ENCODE assay signal across 8 cellular contexts in the genomic region with DNA sequence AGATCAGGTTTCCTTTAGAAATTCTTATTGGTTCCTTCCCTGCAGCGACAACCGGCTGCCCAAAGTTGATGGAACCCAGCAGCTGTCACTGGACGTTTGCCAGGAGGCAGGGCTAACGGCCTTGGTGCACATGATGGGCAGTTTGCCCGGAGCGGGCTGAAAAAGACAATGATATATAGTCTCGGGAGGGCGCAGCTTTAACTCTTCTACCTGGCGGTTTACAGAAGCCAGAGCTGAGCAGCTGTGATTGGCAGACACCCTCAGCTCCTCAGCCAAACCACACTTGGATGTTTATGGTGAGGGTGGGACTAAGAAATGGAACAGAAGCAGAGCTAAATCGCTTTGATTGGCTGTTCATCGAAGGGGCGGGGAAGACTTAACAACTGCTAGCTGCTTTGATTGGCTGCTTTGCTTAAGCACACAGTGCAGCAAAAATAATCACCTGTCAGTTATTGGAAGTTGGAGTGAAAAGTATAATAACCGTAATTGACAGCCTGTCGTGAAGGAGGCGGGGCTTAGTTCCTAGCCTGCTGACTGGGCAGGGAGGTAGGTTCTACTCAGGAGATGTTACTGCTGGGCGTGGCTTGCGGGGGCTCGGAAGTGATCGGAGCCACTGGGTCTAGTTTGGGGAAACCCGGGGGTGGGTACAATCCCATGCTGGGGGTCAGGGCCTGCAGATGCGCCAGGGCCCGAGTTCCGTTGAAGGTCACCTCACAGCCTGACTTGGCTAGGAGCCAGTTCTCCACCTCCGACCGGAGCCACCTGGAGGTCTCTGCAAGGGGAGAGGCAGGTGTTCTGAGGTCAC. TPM values are rescaled to one million over a fixed set of nuclear protein-coding genes. Genes with fewer than 3 reads are reported as not detected.
DNase-seq lines count a peak whose midpoint lies in the region; ATAC-seq, FAIRE-seq and TF ChIP-seq lines count a peak whose summit lies in the region.

No MANE protein-coding gene starts in this region.

- TF ChIP-seq CTCF in endothelial cell of umbilical vein (IDR thresholded peaks at IDR 0.05; ENCODE audit: extremely low read depth in 1 of 2, insufficient read depth in 1 of 2, low read depth in 1 of 2, low read length in 2 of 2) = no peak

- no peaks in the 10 kb centered on the region for H3K36me3 ChIP-seq in endothelial cell of umbilical vein (ENCODE audit: control insufficient read depth in 2 of 2, extremely low read depth in 1 of 2, insufficient read depth in 2 of 2, low read length in 2 of 2)

- H3K4me3 ChIP-seq in endothelial cell of umbilical vein (replicated peaks in 1 of 3; ENCODE audit: insufficient read depth in 1 of 3, low read depth in 1 of 3, low read length in 3 of 3) = peak overlapping the region in 2 of 3 experiments; percentile 18 to 29

- H3K4me2 ChIP-seq in endothelial cell of umbilical vein (ENCODE audit: insufficient read depth, low read length) = peak overlapping the region; percentile 65

- H3K27me3 ChIP-seq in endothelial cell of umbilical vein (ENCODE audit: control insufficient read depth in 2 of 2, insufficient read depth in 2 of 2, low read length in 2 of 2) = no peaks in the 10 kb centered on the region

- POLR2A ChIA-PET in endothelial cell of umbilical vein (lab: Charles Lee) = interaction anchor here (0.8 to 0.9 kb wide), 3 partner anchors 11 to 15 kb away, joined by 3 to 5 read pairs (median 3); a partner anchor contains a TSS

- ATAC-seq in GM21390 (IDR thresholded peaks at IDR 0.05; ENCODE audit: unreplicated experiment) = peak; percentile 53

- H3K9me1 ChIP-seq in endothelial cell of umbilical vein (replicated peaks; ENCODE audit: control insufficient read depth, extremely low read depth, insufficient read depth, low read length) = no peaks in the 10 kb centered on the region

- peaks cover 16% of the 10 kb centered on the region for H3K4me1 ChIP-seq in endothelial cell of umbilical vein (ENCODE audit: control insufficient read depth, extremely low read depth, insufficient read depth, low read length)

- no TSS peak for BruUV-seq in endothelial cell of umbilical vein (replicated peaks; lab: Mats Ljungman, UMichigan)

- H3K79me2 ChIP-seq in endothelial cell of umbilical vein (ENCODE audit: control insufficient read depth, insufficient read depth, low read length) = peaks cover under 1% of the 10 kb centered on the region

- H3K27ac ChIP-seq in endothelial cell of umbilical vein (ENCODE audit: insufficient read depth, low read depth, low read length) = peak overlapping the region; percentile 64

- dilution Hi-C loops in endothelial cell of umbilical vein (cut with MboI; ENCODE audit: extremely low pct_ligation_motif_present, low sequenced_read_pairs) = no loop called here

- CTCF ChIA-PET in endothelial cell of umbilical vein (lab: Charles Lee) = interaction anchor here (0.7 to 10.0 kb wide), 16 partner anchors 13 to 254 kb away, joined by 3 to 486 read pairs (median 5); partner anchors contain the start of genes EMP3, SYNGR4 and TMEM143

- H4K20me1 ChIP-seq in endothelial cell of umbilical vein (replicated peaks; ENCODE audit: control insufficient read depth, extremely low read depth, insufficient read depth, low read length) = no peaks in the 10 kb centered on the region

- DNase-seq in Caki2 (ENCODE audit: low read depth) (peak; percentile 100), HUDEP-2 (lab: John Stamatoyannopoulos, UW; ENCODE audit: unreplicated experiment in 76 of 76) (peak in 75 of 76 experiments; percentile 96 to 100 (median 100)), NOMO-1 treated with DMSO at 0.1 percent for 48 hours (lab: John Stamatoyannopoulos, UW; ENCODE audit: unreplicated experiment) (peak; percentile 100), endothelial cell of umbilical vein (ENCODE audit: low read depth, low spot score) (peak; percentile 97), middle frontal gyrus (ENCODE audit: extremely low spot score, low spot score) (peak; percentile 90)
- peak; percentile 91 for DNase-seq in activated CD8-positive, alpha-beta memory T cell treated with anti-CD3 and anti-CD28 coated beads, Interleukin-2, amount 50 U/mL, for 48 hours
- DNase-seq in stimulated activated CD8-positive, alpha-beta memory T cell treated with anti-CD3 and anti-CD28 coated beads, Interleukin-15, amount 100 ng/mL, for 48 hours (ENCODE audit: low read depth in 2 of 2) = peak; percentile 76 to 86

- in situ Hi-C loops in Caki2 (cut with HindIII; ENCODE audit: low pct_unique_long_range_greater_than_20kb, low sequenced_read_pairs) = no loop called here

- peak overlapping the region; percentile 10 for H3K9ac ChIP-seq in endothelial cell of umbilical vein (replicated peaks; ENCODE audit: extremely low read depth, insufficient read depth, low read length)

- peak; percentile 97 for FAIRE-seq in endothelial cell of umbilical vein (lab: Jason Lieb, UNC)

- no peaks in the 10 kb centered on the region for H3K9me3 ChIP-seq in endothelial cell of umbilical vein (replicated peaks; ENCODE audit: control insufficient read depth, insufficient read depth, low read length)

- intact Hi-C loops in endothelial cell of umbilical vein (cut with micrococcal nuclease) = loop anchor here (1.0 kb wide), 1 partner anchor 13 kb away; no protein-coding TSS in a partner anchor

- H2AFZ ChIP-seq in endothelial cell of umbilical vein (ENCODE audit: low read depth, low read length) = peak overlapping the region; percentile 52

- no peak for TF ChIP-seq POLR2A in endothelial cell of umbilical vein (IDR thresholded peaks at IDR 0.05; ENCODE audit: low read depth, low read length)

TF ChIP-seq in endothelial cell of umbilical vein, 7 proteins besides CTCF, POLR2A, EP300 and RAD21:
- TF ChIP-seq FOS (IDR thresholded peaks at IDR 0.05; ENCODE audit: borderline replicate concordance, insufficient read depth, low read length) (no peak), POLR2AphosphoS5 (IDR thresholded peaks at IDR 0.05; ENCODE audit: insufficient read depth, low read depth, low read length) (peak; percentile 30)

RNA-seq across cellular contexts. Expression of gene EMP3, which starts 7.5 kb away (rescaled TPM):
- 119 and 124 TPM in 2 replicates for total RNA-seq in Caki2 (2014; rRNA removed; shearing (Covaris generic); ENCODE audit: low replicate concordance)
- total RNA-seq in endothelial cell of umbilical vein = 107 and 127 TPM in 2 replicates
- polyA plus RNA-seq in endothelial cell of umbilical vein = 406 and 565 TPM in 2 replicates
- 210 and 239 TPM in 2 replicates for polyA plus RNA-seq in endothelial cell of umbilical vein (2011; cell fraction: cytosol; rRNA removed)
- 66.3 and 79.3 TPM in 2 replicates for polyA plus RNA-seq in endothelial cell of umbilical vein (2011; cell fraction: nucleus; rRNA removed)
- polyA plus RNA-seq in endothelial cell of umbilical vein (2012) = 182 and 216 TPM in 2 replicates
- polyA minus RNA-seq in endothelial cell of umbilical vein = 141 and 170 TPM in 2 replicates
- 101 TPM for polyA minus RNA-seq in endothelial cell of umbilical vein (2011; cell fraction: cytosol; rRNA and poly(A)+ RNA removed)
- polyA minus RNA-seq in endothelial cell of umbilical vein (2011; cell fraction: nucleus; rRNA and poly(A)+ RNA removed) = 28.9 and 33.6 TPM in 2 replicates

RNA-seq across cellular contexts. Expression of gene TMEM143, which starts 30.9 kb away (rescaled TPM):
- total RNA-seq in Caki2 (2014; rRNA removed; shearing (Covaris generic); ENCODE audit: low replicate concordance) = 7.6 and 12.2 TPM in 2 replicates
- total RNA-seq in endothelial cell of umbilical vein = 4.6 and 7.3 TPM in 2 replicates
- 5.4 and 6.2 TPM in 2 replicates for polyA plus RNA-seq in endothelial cell of umbilical vein
- polyA plus RNA-seq in endothelial cell of umbilical vein (2011; cell fraction: cytosol; rRNA removed) = 3.0 and 3.7 TPM in 2 replicates
- polyA plus RNA-seq in endothelial cell of umbilical vein (2011; cell fraction: nucleus; rRNA removed) = 15.8 and 21.1 TPM in 2 replicates
- polyA plus RNA-seq in endothelial cell of umbilical vein (2012) = 2.5 and 4.5 TPM in 2 replicates
- 3.7 and 4.2 TPM in 2 replicates for polyA minus RNA-seq in endothelial cell of umbilical vein
- polyA minus RNA-seq in endothelial cell of umbilical vein (2011; cell fraction: cytosol; rRNA and poly(A)+ RNA removed) = 10.2 TPM
- 3.8 and 3.9 TPM in 2 replicates for polyA minus RNA-seq in endothelial cell of umbilical vein (2011; cell fraction: nucleus; rRNA and poly(A)+ RNA removed)

RNA-seq across cellular contexts. Expression of gene SYNGR4, which starts 31.3 kb away (rescaled TPM):
- 0.20 TPM in 1 of 2 replicates, not detected in the other for total RNA-seq in Caki2 (2014; rRNA removed; shearing (Covaris generic); ENCODE audit: low replicate concordance)
- not detected in 2 replicates for total RNA-seq in endothelial cell of umbilical vein
- not detected in 2 replicates for polyA plus RNA-seq in endothelial cell of umbilical vein
- polyA plus RNA-seq in endothelial cell of umbilical vein (2011; cell fraction: cytosol; rRNA removed) = not detected in 2 replicates
- polyA plus RNA-seq in endothelial cell of umbilical vein (2011; cell fraction: nucleus; rRNA removed) = not detected in 2 replicates
- not detected in 2 replicates for polyA plus RNA-seq in endothelial cell of umbilical vein (2012)
- not detected in 2 replicates for polyA minus RNA-seq in endothelial cell of umbilical vein
- polyA minus RNA-seq in endothelial cell of umbilical vein (2011; cell fraction: cytosol; rRNA and poly(A)+ RNA removed) = not detected
- not detected in 2 replicates for polyA minus RNA-seq in endothelial cell of umbilical vein (2011; cell fraction: nucleus; rRNA and poly(A)+ RNA removed)

RNA-seq across cellular contexts. Expression of gene KDELR1, which starts 58.5 kb away (rescaled TPM):
- total RNA-seq in Caki2 (2014; rRNA removed; shearing (Covaris generic); ENCODE audit: low replicate concordance) = 119 and 155 TPM in 2 replicates
- 199 and 200 TPM in 2 replicates for total RNA-seq in endothelial cell of umbilical vein
- 224 and 233 TPM in 2 replicates for polyA plus RNA-seq in endothelial cell of umbilical vein
- 201 and 221 TPM in 2 replicates for polyA plus RNA-seq in endothelial cell of umbilical vein (2011; cell fraction: cytosol; rRNA removed)
- polyA plus RNA-seq in endothelial cell of umbilical vein (2011; cell fraction: nucleus; rRNA removed) = 89.6 and 98.5 TPM in 2 replicates
- 228 and 230 TPM in 2 replicates for polyA plus RNA-seq in endothelial cell of umbilical vein (2012)
- 174 and 180 TPM in 2 replicates for polyA minus RNA-seq in endothelial cell of umbilical vein
- 65.6 TPM for polyA minus RNA-seq in endothelial cell of umbilical vein (2011; cell fraction: cytosol; rRNA and poly(A)+ RNA removed)
- polyA minus RNA-seq in endothelial cell of umbilical vein (2011; cell fraction: nucleus; rRNA and poly(A)+ RNA removed) = 23.2 and 33.9 TPM in 2 replicates

Comparison
In these comparisons a context has a peak if more than half of its experiments do, and no peak if none do; other contexts are left out.
1. Peak in every context shown above with its lines: DNase-seq, ATAC-seq, H3K4me3 ChIP-seq and H3K27ac ChIP-seq.